18 cellular contexts compared by ENCODE assay signal in the genomic region with DNA sequence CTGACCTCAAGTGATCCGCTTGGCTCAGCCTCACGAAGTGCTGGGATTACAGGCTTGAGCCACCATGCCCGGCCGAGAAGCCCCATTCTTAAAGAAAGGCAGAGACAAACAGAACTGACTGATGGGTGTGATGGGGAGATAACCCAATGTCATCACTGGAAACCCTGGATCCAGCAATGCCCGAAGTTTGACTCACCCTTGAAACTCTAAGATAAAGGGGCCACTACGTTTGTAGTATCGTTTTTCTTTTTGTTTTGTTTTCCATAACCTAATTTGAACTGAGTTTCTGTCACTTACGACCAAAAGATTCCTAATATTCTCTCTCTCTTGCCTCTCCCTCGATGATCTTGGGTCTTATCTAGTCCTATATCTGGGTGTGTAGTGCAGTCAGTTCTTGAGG. TPM values are rescaled to one million over a fixed set of nuclear protein-coding genes. Genes with fewer than 3 reads are reported as not detected.
DNase-seq lines count a peak whose midpoint lies in the region; ATAC-seq, FAIRE-seq and TF ChIP-seq lines count a peak whose summit lies in the region.
"Had no signal": no experiment of that assay in that cellular context is flagged by ENCODE, and none has a peak within 500 bp of the region (broad histone marks: within the 10 kb centered on the region; RNA-seq: fewer than 3 reads in every experiment).

No MANE protein-coding gene starts in this region.

- no peak for TF ChIP-seq RAD21 in K562 (CRISPR knock-in tag; conservative IDR thresholded peaks at IDR 0.05 in 1 of 2, IDR thresholded peaks at IDR 0.05 in 1 of 2)

- H3K9me3 Mint-ChIP-seq in activated naive CD4-positive, alpha-beta T cell treated with anti-CD3 and anti-CD28 coated beads, Interleukin-2, amount 10 ng/mL, durations not matched to agents 7 days and 5 days: no peaks in the 10 kb centered on the region

- no peaks in the 10 kb centered on the region for H3K9me1 ChIP-seq in K562 (ENCODE audit: control insufficient read depth, insufficient read depth, low read length)

- no peak for DNase-seq in activated naive CD4-positive, alpha-beta T cell treated with anti-CD3 and anti-CD28 coated beads, Interleukin-2, amount 10 ng/mL, durations not matched to agents 7 days and 5 days
- no peak for DNase-seq in activated naive CD4-positive, alpha-beta T cell treated with Interleukin-2 at 50 U/mL for 16 hours
- no peak for DNase-seq in T-helper 17 cell
- peak in 2 of 4 experiments; percentile 43 to 52 for DNase-seq in K562 (ENCODE audit: extremely low read depth in 1 of 4, low spot score in 3 of 4)
- DNase-seq in GF-D8 (lab: John Stamatoyannopoulos, UW): no peak
- no peak for DNase-seq in anterior cingulate cortex (lab: John Stamatoyannopoulos, UW)
- DNase-seq: activated CD8-positive, alpha-beta memory T cell treated with anti-CD3 and anti-CD28 coated beads for 24 hours; activated gamma-delta T cell treated with Interleukin-2 at 50 U/mL for 16 hours; body of pancreas; kidney glomerular epithelial cell; mammary epithelial cell; NCI-H187; ovary; right cardiac atrium; SW 1271 had no signal

- H3K9me3 ChIP-seq in T-helper 17 cell (ENCODE audit: control insufficient read depth, low read length, poor library complexity, severe bottlenecking) (no peaks in the 10 kb centered on the region), K562 (replicated peaks; ENCODE audit: control insufficient read depth, insufficient read depth, low read depth, low read length) (no peaks in the 10 kb centered on the region)
- H3K9me3 ChIP-seq: body of pancreas, ovary had no signal

- H3K27me3 Mint-ChIP-seq in activated naive CD4-positive, alpha-beta T cell treated with anti-CD3 and anti-CD28 coated beads, Interleukin-2, amount 10 ng/mL, durations not matched to agents 7 days and 5 days: no peaks in the 10 kb centered on the region
- H3K27me3 Mint-ChIP-seq in T-helper 17 cell: no peaks in the 10 kb centered on the region

- CTCF ChIA-PET in activated naive CD4-positive, alpha-beta T cell treated with anti-CD3 and anti-CD28 coated beads, Interleukin-2, amount 10 ng/mL, durations not matched to agents 7 days and 5 days (lab: Charles Lee): no interaction called here
- CTCF ChIA-PET in K562 (lab: Yijun Ruan, JAX; ENCODE audit: low intra/inter-chr PET ratio): no interaction called here

- H3K4me1 Mint-ChIP-seq in activated naive CD4-positive, alpha-beta T cell treated with anti-CD3 and anti-CD28 coated beads, Interleukin-2, amount 10 ng/mL, durations not matched to agents 7 days and 5 days: peaks cover 93% of the 10 kb centered on the region
- peaks cover 74% of the 10 kb centered on the region for H3K4me1 Mint-ChIP-seq in T-helper 17 cell

- peak; percentile 34; the same call in 1 of the 2 replicates for TF ChIP-seq EP300 in K562 (IDR thresholded peaks at IDR 0.05; ENCODE audit: low read length)

- ATAC-seq in T-helper 17 cell (no peak), K562 (0 out of 3 replicates have a peak, but pooled peaks have one; percentile 8), HG03354 (IDR thresholded peaks at IDR 0.05; ENCODE audit: poor library complexity, severe bottlenecking, unreplicated experiment) (no peak)
- ATAC-seq: body of pancreas, right cardiac atrium, Right ventricle myocardium inferior had no signal

- peaks cover 6% of the 10 kb centered on the region for H3K36me3 Mint-ChIP-seq in activated naive CD4-positive, alpha-beta T cell treated with anti-CD3 and anti-CD28 coated beads, Interleukin-2, amount 10 ng/mL, durations not matched to agents 7 days and 5 days
- H3K36me3 Mint-ChIP-seq in T-helper 17 cell (ENCODE audit: low read depth): no peaks in the 10 kb centered on the region

- peak; percentile 73 for FAIRE-seq in K562 (lab: Jason Lieb, UNC)
- FAIRE-seq: colon had no signal

- TF ChIP-seq POLR2A in K562 (conservative IDR thresholded peaks at IDR 0.05): no peak

- no peak overlapping the region for H3K4me3 ChIP-seq in K562
- H3K4me3 ChIP-seq: body of pancreas, ovary had no signal

- H3K4me3 Mint-ChIP-seq in activated naive CD4-positive, alpha-beta T cell treated with anti-CD3 and anti-CD28 coated beads, Interleukin-2, amount 10 ng/mL, durations not matched to agents 7 days and 5 days: no peak overlapping the region
- H3K4me3 Mint-ChIP-seq in T-helper 17 cell: peak overlapping the region; percentile 25

- no peaks in the 10 kb centered on the region for H3K79me2 ChIP-seq in K562 (ENCODE audit: control insufficient read depth, insufficient read depth, low read length)

- H3K4me2 ChIP-seq in K562 (ENCODE audit: insufficient read depth, low read length): peak overlapping the region; percentile 39

- no peaks in the 10 kb centered on the region for H4K20me1 ChIP-seq in K562 (replicated peaks; ENCODE audit: control insufficient read depth, insufficient read depth, low read length)

- no peak for TF ChIP-seq CTCF in K562 (IDR thresholded peaks at IDR 0.05 in 2 of 3, conservative IDR thresholded peaks at IDR 0.05 in 1 of 3; ENCODE audit: insufficient read depth in 2 of 3, low read depth in 1 of 3, low read length in 3 of 3)

- POLR2A ChIA-PET in K562 (lab: Yijun Ruan, JAX): interaction anchor here (0.6 to 0.8 kb wide), 2 partner anchors 18 to 39 kb away, joined by 3 to 4 read pairs; no protein-coding TSS in a partner anchor

- in situ Hi-C loops in K562 (cut with MboI): no loop called here

- H3K36me3 ChIP-seq in K562 (ENCODE audit: control insufficient read depth, insufficient read depth, low read length): no peaks in the 10 kb centered on the region
- H3K36me3 ChIP-seq: ovary had no signal

- no TSS peak for BruUV-seq in K562 (replicated peaks; lab: Mats Ljungman, UMichigan)

- H3K27ac Mint-ChIP-seq in activated naive CD4-positive, alpha-beta T cell treated with anti-CD3 and anti-CD28 coated beads, Interleukin-2, amount 10 ng/mL, durations not matched to agents 7 days and 5 days: peak overlapping the region; percentile 81
- H3K27ac Mint-ChIP-seq in T-helper 17 cell: peak overlapping the region; percentile 95

- 6% methylated on average over 9 of the region's 9 CpGs for WGBS in K562 (ENCODE audit: insufficient coverage, low coverage, missing lambda C conversion rate)

- peaks cover 13 to 15% of the 10 kb centered on the region in 2 experiments for H3K4me1 ChIP-seq in K562 (replicated peaks in 1 of 2; ENCODE audit: control insufficient read depth in 2 of 2, insufficient read depth in 2 of 2, low read length in 2 of 2)

- no peak overlapping the region for H3K9ac ChIP-seq in K562 (ENCODE audit: insufficient read depth in 1 of 2, low read depth in 2 of 2, low read length in 2 of 2)

- no peak overlapping the region for H3K27ac ChIP-seq in K562 (ENCODE audit: extremely low read depth, low read depth, low read length)
- H3K27ac ChIP-seq: body of pancreas, ovary had no signal

- H2AFZ ChIP-seq in K562 (ENCODE audit: low read depth, low read length): peak overlapping the region; percentile 4; the same call in 1 of the 2 replicates

- intact Hi-C loops in K562 (cut with micrococcal nuclease): no loop called here

- H3K27me3 ChIP-seq in K562 (ENCODE audit: control insufficient read depth in 2 of 2, insufficient read depth in 2 of 2, low read length in 2 of 2): peaks cover 25 to 46% of the 10 kb centered on the region in 2 experiments; a peak in 4 of 5 replicates
- H3K27me3 ChIP-seq: body of pancreas, ovary had no signal

TF ChIP-seq in K562, 482 proteins besides CTCF, POLR2A, EP300 and RAD21 (continues in another document):
- TF ChIP-seq POLR2B (IDR thresholded peaks at IDR 0.05; ENCODE audit: low read depth, partially characterized antibody) (no peak), SMARCA4 (IDR thresholded peaks at IDR 0.05) (peak; percentile 69; the same call in 1 of the 2 replicates), EHMT2 (IDR thresholded peaks at IDR 0.05) (peak; percentile 91), RBM39 (optimal IDR thresholded peaks at IDR 0.05; ENCODE audit: low read depth, low read length) (no peak), RBBP5 (IDR thresholded peaks at IDR 0.05; ENCODE audit: borderline replicate concordance, insufficient read depth, low read length, poor library complexity, severe bottlenecking) (no peak), KDM1A (IDR thresholded peaks at IDR 0.05) (peak in 1 of 2 experiments; percentile 39; a peak in 2 of 4 replicates), SNRNP70 (optimal IDR thresholded peaks at IDR 0.05; ENCODE audit: low read depth, low read length) (no peak), MBD2 (IDR thresholded peaks at IDR 0.05; ENCODE audit: borderline replicate concordance, low read depth) (no peak), ZBTB17 (CRISPR knock-in tag; IDR thresholded peaks at IDR 0.05) (no peak), ZNF124 (CRISPR knock-in tag; IDR thresholded peaks at IDR 0.05) (no peak), XRCC4 (IDR thresholded peaks at IDR 0.05; ENCODE audit: extremely low read depth, insufficient read depth, insufficient read length) (no peak), FOXJ3 (CRISPR knock-in tag; IDR thresholded peaks at IDR 0.05) (no peak), GABPB2 (CRISPR knock-in tag; conservative IDR thresholded peaks at IDR 0.05) (no peak), SMARCE1 (IDR thresholded peaks at IDR 0.05) (peak; percentile 47; the same call in 1 of the 2 replicates), CBX1 (IDR thresholded peaks at IDR 0.05; ENCODE audit: low read depth) (no peak)

RNA-seq across cellular contexts. Expression of a gene that starts 57.7 kb away (rescaled TPM):
- 10 to 100 TPM in 1 of 2 donors, 1 to 10 TPM in 1; 8.6 to 10.7 TPM for total RNA-seq in T-helper 17 cell
- total RNA-seq in K562 (2011; cell fraction: chromatin; rRNA removed; ENCODE audit: low replicate concordance): 41.1 and 121 TPM in 2 replicates
- 126 and 137 TPM in 2 replicates for total RNA-seq in K562 (2011; cell fraction: nucleolus; rRNA removed)
- 87.5 and 98.1 TPM in 2 replicates for total RNA-seq in K562 (2011; cell fraction: nucleoplasm; rRNA removed)
- 50.9 and 59.4 TPM in 2 replicates for total RNA-seq in K562 (2014; rRNA removed)
- total RNA-seq in K562 (2014; rRNA removed; fragmentation: Illumina TruSeq; extraction: Trizol): 12.6 and 17.2 TPM in 2 replicates
- 17.7 and 20.4 TPM in 2 replicates for total RNA-seq in K562 (2015; rRNA removed; fragmentation: Illumina TruSeq; extraction: Trizol)
- 42.2 and 44.8 TPM in 2 replicates for total RNA-seq in K562 (2021)
- polyA plus RNA-seq in K562 (2011; rRNA removed): 28.6 and 59.8 TPM in 2 replicates
- 78.3 and 218 TPM in 2 replicates for polyA plus RNA-seq in K562 (2011; cell fraction: cytosol; rRNA removed)
- 52.1 and 90.3 TPM in 2 replicates for polyA plus RNA-seq in K562 (2011; cell fraction: nucleus; rRNA removed)
- polyA plus RNA-seq in K562 (2012): 63.0 and 66.6 TPM in 2 replicates
- 23.5 and 30.8 TPM in 2 replicates for polyA plus RNA-seq in K562 (2014; fragmentation: Illumina TruSeq; extraction: Trizol)
- 10 to 100 TPM in 1 of 2 experiments, 1 to 10 TPM in 1; 6.8 to 13.2 TPM for polyA plus RNA-seq in K562 (2014; fragmentation: Nextera tagmentation; extraction: Ambion mirVana)
- 44.4 and 54.2 TPM in 2 replicates for polyA plus RNA-seq in K562 (2014; rRNA removed)
- polyA minus RNA-seq in K562 (2011; rRNA and poly(A)+ RNA removed): 9.7 and 17.8 TPM in 2 replicates
- polyA minus RNA-seq in K562 (2011; cell fraction: cytosol; rRNA and poly(A)+ RNA removed): 23.9 and 44.6 TPM in 2 replicates
- polyA minus RNA-seq in K562 (2011; cell fraction: nucleus; rRNA and poly(A)+ RNA removed): 65.3 and 68.1 TPM in 2 replicates
